20 cellular contexts compared by ENCODE assay signal in genomic region chr6:43481075-43481474, GRCh38. TPM values are rescaled to one million over a fixed set of nuclear protein-coding genes. Genes with fewer than 3 reads are reported as not detected.
DNase-seq lines count a peak whose midpoint lies in the region; ATAC-seq, FAIRE-seq and TF ChIP-seq lines count a peak whose summit lies in the region.
"Had no signal": no experiment of that assay in that cellular context is flagged by ENCODE, and none has a peak within 500 bp of the region (broad histone marks: within the 10 kb centered on the region; RNA-seq: fewer than 3 reads in every experiment).

No MANE protein-coding gene starts in this region.

- H3K4me1 Mint-ChIP-seq in activated naive CD8-positive, alpha-beta T cell treated with anti-CD3 and anti-CD28 coated beads, Interleukin-2, amount 50 U/mL, for 24 hours, result peaks cover 48% of the 10 kb centered on the region
- peaks cover 37% of the 10 kb centered on the region for H3K4me1 Mint-ChIP-seq in activated naive CD8-positive, alpha-beta T cell treated with anti-CD3 and anti-CD28 coated beads for 36 hours

- peaks cover 5 to 18% (median 13%) of the 10 kb centered on the region in 4 experiments; a peak in 6 of 7 replicates for H3K4me1 ChIP-seq in H1 (replicated peaks in 1 of 4; ENCODE audit: control insufficient read depth in 3 of 4, insufficient read depth in 4 of 4, low read length in 3 of 4)
- peaks cover 0 to 15% of the 10 kb centered on the region in 2 donors for H3K4me1 ChIP-seq in small intestine (ENCODE audit: control insufficient read depth in 2 of 2, insufficient read depth in 1 of 2, low read depth in 1 of 2, low read length in 1 of 2)

- H3K36me3 Mint-ChIP-seq in activated naive CD8-positive, alpha-beta T cell treated with anti-CD3 and anti-CD28 coated beads, Interleukin-2, amount 50 U/mL, for 24 hours (ENCODE audit: low read depth), result peaks cover 4% of the 10 kb centered on the region
- H3K36me3 Mint-ChIP-seq in activated naive CD8-positive, alpha-beta T cell treated with anti-CD3 and anti-CD28 coated beads for 36 hours, result peaks cover 13% of the 10 kb centered on the region
- H3K36me3 Mint-ChIP-seq: activated naive CD4-positive, alpha-beta T cell treated with anti-CD3 and anti-CD28 coated beads, Interleukin-2, amount 50 U/mL, for 24 hours had no signal

- H3K27me3 Mint-ChIP-seq in activated naive CD8-positive, alpha-beta T cell treated with anti-CD3 and anti-CD28 coated beads, Interleukin-2, amount 50 U/mL, for 24 hours, result no peaks in the 10 kb centered on the region
- H3K27me3 Mint-ChIP-seq in activated naive CD8-positive, alpha-beta T cell treated with anti-CD3 and anti-CD28 coated beads for 36 hours, result no peaks in the 10 kb centered on the region
- H3K27me3 Mint-ChIP-seq: activated B cell treated with CpG ODN at 0.5 μM for 24 hours; activated naive CD4-positive, alpha-beta T cell treated with anti-CD3 and anti-CD28 coated beads, Interleukin-2, amount 50 U/mL, for 24 hours; type B pancreatic cell had no signal

- H2AFZ ChIP-seq in H1 (ENCODE audit: low read length), result no peak overlapping the region

- peaks cover 17 to 68% of the 10 kb centered on the region in 2 experiments for H3K79me2 ChIP-seq in H1 (ENCODE audit: control insufficient read depth in 1 of 2, insufficient read depth in 2 of 2, low read length in 2 of 2)

- H3K4me3 Mint-ChIP-seq in activated naive CD8-positive, alpha-beta T cell treated with anti-CD3 and anti-CD28 coated beads, Interleukin-2, amount 50 U/mL, for 24 hours, result no peak overlapping the region
- H3K4me3 Mint-ChIP-seq in activated naive CD8-positive, alpha-beta T cell treated with anti-CD3 and anti-CD28 coated beads for 36 hours, result no peak overlapping the region
- H3K4me3 Mint-ChIP-seq: activated B cell treated with CpG ODN at 0.5 μM for 24 hours; activated naive CD4-positive, alpha-beta T cell treated with anti-CD3 and anti-CD28 coated beads, Interleukin-2, amount 50 U/mL, for 24 hours; HFFc6 had no signal

- H4K91ac ChIP-seq in H1 (replicated peaks; ENCODE audit: insufficient read length, low read length), result no peak overlapping the region

- no peak overlapping the region for H2AK5ac ChIP-seq in H1 (ENCODE audit: low read depth, low read length)

- TF ChIP-seq CTCF in H1 (IDR thresholded peaks at IDR 0.05; ENCODE audit: control extremely low read depth in 1 of 3, insufficient read depth in 1 of 3, low read depth in 1 of 3, low read length in 3 of 3), result no peak

- no peak overlapping the region for H2BK120ac ChIP-seq in H1 (replicated peaks; ENCODE audit: low read depth, low read length)

- no peak for ATAC-seq in activated naive CD8-positive, alpha-beta T cell treated with anti-CD3 and anti-CD28 coated beads, Interleukin-2, amount 50 U/mL, for 24 hours
- ATAC-seq in GM21390 (IDR thresholded peaks at IDR 0.05; ENCODE audit: unreplicated experiment), result no peak

- H2BK5ac ChIP-seq in H1 (ENCODE audit: low read depth, low read length), result peak overlapping the region; percentile 61; the same call in 1 of the 2 replicates

- no peaks in the 10 kb centered on the region for H3K27me3 ChIP-seq in H1 (replicated peaks in 1 of 4; ENCODE audit: control insufficient read depth in 3 of 4, extremely low read depth in 1 of 4, insufficient read depth in 3 of 4, low read length in 3 of 4)
- H3K27me3 ChIP-seq in small intestine (ENCODE audit: control insufficient read depth in 2 of 2, insufficient read depth in 2 of 2, low read length in 2 of 2), result no peaks in the 10 kb centered on the region
- H3K27me3 ChIP-seq: dorsolateral prefrontal cortex, ovary had no signal

- H3K79me1 ChIP-seq in H1 (ENCODE audit: low read depth, low read length), result peaks cover 17% of the 10 kb centered on the region

- H3K4me3 ChIP-seq in H1 (ENCODE audit: extremely low read depth in 1 of 4, insufficient read depth in 2 of 4, low read depth in 3 of 4, low read length in 4 of 4) (no peak overlapping the region), small intestine (ENCODE audit: low read depth in 1 of 2, low read length in 2 of 2) (no peak overlapping the region)
- H3K4me3 ChIP-seq: dorsolateral prefrontal cortex, ovary had no signal

- no peak overlapping the region for H2BK12ac ChIP-seq in H1 (ENCODE audit: low read depth, low read length)

- H3K27ac Mint-ChIP-seq in activated naive CD8-positive, alpha-beta T cell treated with anti-CD3 and anti-CD28 coated beads, Interleukin-2, amount 50 U/mL, for 24 hours, result peak overlapping the region; percentile 11
- H3K27ac Mint-ChIP-seq in activated naive CD8-positive, alpha-beta T cell treated with anti-CD3 and anti-CD28 coated beads for 36 hours, result no peak overlapping the region
- H3K27ac Mint-ChIP-seq: activated B cell treated with CpG ODN at 0.5 μM for 24 hours; activated naive CD4-positive, alpha-beta T cell treated with anti-CD3 and anti-CD28 coated beads, Interleukin-2, amount 50 U/mL, for 24 hours; HFFc6 had no signal

- H3K18ac ChIP-seq in H1 (ENCODE audit: extremely low read depth, low read length), result 0 out of 2 replicates have a peak overlapping the region, but pooled peaks have one; percentile 9

- peaks cover 4% of the 10 kb centered on the region; the same call in 1 of the 2 replicates for H3K23me2 ChIP-seq in H1 (ENCODE audit: low read depth, low read length)

- H3K56ac ChIP-seq in H1 (replicated peaks; ENCODE audit: insufficient read length, low read depth, low read length), result no peak overlapping the region

- no peak for DNase-seq in activated naive CD8-positive, alpha-beta T cell treated with anti-CD3 and anti-CD28 coated beads, Interleukin-2, amount 50 U/mL, for 24 hours
- no peak for DNase-seq in activated naive CD8-positive, alpha-beta T cell treated with anti-CD3 and anti-CD28 coated beads for 36 hours
- DNase-seq in OCI-M1 (lab: John Stamatoyannopoulos, UW) (peak; percentile 31), H1 (ENCODE audit: low read depth in 1 of 2, low spot score in 2 of 2) (no peak), small intestine (peak; percentile 17), HCEC 1CT (no peak), globus pallidus (ENCODE audit: low spot score) (no peak)
- DNase-seq: activated B cell treated with CpG ODN at 0.5 μM for 24 hours; activated CD8-positive, alpha-beta memory T cell treated with anti-CD3 and anti-CD28 coated beads, Interleukin-2, amount 50 U/mL, for 4 hours; dorsolateral prefrontal cortex; EL; HFFc6; hippocampal formation; ovary; stimulated activated naive CD4-positive, alpha-beta T cell had no signal

- no peak overlapping the region for H2BK15ac ChIP-seq in H1 (ENCODE audit: low read length)

- no peak for TF ChIP-seq EP300 in H1 (IDR thresholded peaks at IDR 0.05; ENCODE audit: borderline replicate concordance in 1 of 2, low read depth in 2 of 2, low read length in 2 of 2)

- H4K8ac ChIP-seq in H1 (ENCODE audit: extremely low read depth, insufficient read depth, low read length), result no peak overlapping the region

- H3K27ac ChIP-seq in H1 (ENCODE audit: low read depth, low read length) (no peak overlapping the region), small intestine (ENCODE audit: low read depth in 1 of 2, low read length in 1 of 2) (peak overlapping the region in 1 of 2 donors; percentile 63)
- H3K27ac ChIP-seq: ovary had no signal

- H3K14ac ChIP-seq in H1 (ENCODE audit: insufficient read length), result no peak overlapping the region

- H4K20me1 ChIP-seq in H1 (replicated peaks in 1 of 2; ENCODE audit: control insufficient read depth in 1 of 2, insufficient read depth in 2 of 2, low read length in 2 of 2), result peaks cover 4 to 5% of the 10 kb centered on the region in 2 experiments

- no peak for TF ChIP-seq POLR2A in H1 (IDR thresholded peaks at IDR 0.05; ENCODE audit: control extremely low read depth in 1 of 2, low read depth in 2 of 2, low read length in 2 of 2)

- H3K23ac ChIP-seq in H1 (ENCODE audit: insufficient read length), result no peak overlapping the region

- WGBS in H1 (ENCODE audit: extremely low coverage in 1 of 2, insufficient coverage in 1 of 2, insufficient read length in 1 of 2, insufficient replicate concordance in 2 of 2, low coverage in 1 of 2, low lambda C conversion rate in 2 of 2, missing lambda C conversion rate in 1 of 2), 2 experiments, result 81% methylated on average over 2 of the region's 2 CpGs; no CpG with 5 or more reads in 1 of the 2 experiments
- 82 to 86% (median 85%) methylated on average over 2 of the region's 2 CpGs for WGBS in small intestine, 3 donors

- peak overlapping the region in 1 of 2 experiments; percentile 35; a peak in 1 of 4 replicates for H3K4me2 ChIP-seq in H1 (ENCODE audit: insufficient read depth in 1 of 2, low read depth in 2 of 2, low read length in 2 of 2)

- H3K9me3 ChIP-seq in H1 (ENCODE audit: insufficient read depth in 2 of 2, low read depth in 1 of 2, low read length in 1 of 2), result no peaks in the 10 kb centered on the region
- no peaks in the 10 kb centered on the region for H3K9me3 ChIP-seq in small intestine (ENCODE audit: control insufficient read depth, low read depth)
- H3K9me3 ChIP-seq: ovary had no signal

- H3K36me3 ChIP-seq in H1 (ENCODE audit: control insufficient read depth in 2 of 4, insufficient read depth in 4 of 4, low read length in 3 of 4), result 0 out of 8 replicates have a peak, but pooled peaks cover 0 to 3% (median 0%) of the 10 kb centered on the region in 4 experiments
- H3K36me3 ChIP-seq in small intestine (ENCODE audit: control insufficient read depth in 2 of 2, insufficient read depth in 2 of 2, low read length in 2 of 2), result no peaks in the 10 kb centered on the region
- H3K36me3 ChIP-seq: ovary had no signal

- no peak overlapping the region for H2BK20ac ChIP-seq in H1 (ENCODE audit: low read length)

- TF ChIP-seq RAD21 in H1 (IDR thresholded peaks at IDR 0.05 in 1 of 2, conservative IDR thresholded peaks at IDR 0.05 in 1 of 2; ENCODE audit: low read depth in 2 of 2, low read length in 2 of 2), result no peak

- H3K9me3 Mint-ChIP-seq in activated naive CD8-positive, alpha-beta T cell treated with anti-CD3 and anti-CD28 coated beads, Interleukin-2, amount 50 U/mL, for 24 hours, result no peaks in the 10 kb centered on the region
- H3K9me3 Mint-ChIP-seq in activated naive CD8-positive, alpha-beta T cell treated with anti-CD3 and anti-CD28 coated beads for 36 hours, result no peaks in the 10 kb centered on the region
- H3K9me3 Mint-ChIP-seq: activated B cell treated with CpG ODN at 0.5 μM for 24 hours; activated naive CD4-positive, alpha-beta T cell treated with anti-CD3 and anti-CD28 coated beads, Interleukin-2, amount 50 U/mL, for 24 hours; HFFc6; type B pancreatic cell had no signal

- H3K4ac ChIP-seq in H1 (replicated peaks; ENCODE audit: insufficient read length, low read depth, low read length), result peak overlapping the region; percentile 70

- H4K5ac ChIP-seq in H1 (ENCODE audit: insufficient read length, low read depth, low read length), result no peak overlapping the region

- H3K9ac ChIP-seq in H1 (replicated peaks in 1 of 4; ENCODE audit: extremely low read depth in 1 of 4, low read depth in 3 of 4, low read length in 3 of 4), result peak overlapping the region in 1 of 4 experiments; percentile 1; a peak in 1 of 7 replicates

- CTCF ChIA-PET in H1 (lab: Charles Lee; ENCODE audit: partially characterized antibody), result interaction anchor here (31.7 to 32.9 kb wide), 2 partner anchors 20 to 25 kb away, joined by 495 to 536 read pairs; partner anchors contain the start of genes DLK2 and LRRC73

- FAIRE-seq in H1 (lab: Jason Lieb, UNC) (no peak), small intestine (lab: Jason Lieb, UNC) (no peak)
- FAIRE-seq: RCC 7860 had no signal

- POLR2A ChIA-PET in H1 (lab: Charles Lee; ENCODE audit: partially characterized antibody), result interaction anchor here (1.0 to 2.3 kb wide), 6 partner anchors 8 to 46 kb away, joined by 3 to 19 read pairs (median 6); no protein-coding TSS in a partner anchor

RNA-seq across cellular contexts. Expression of gene TJAP1, which starts 3.7 kb away (rescaled TPM):
- total RNA-seq in activated naive CD8-positive, alpha-beta T cell treated with anti-CD3 and anti-CD28 coated beads for 36 hours, result 10 to 100 TPM; 36.5 to 37.2 TPM
- 36.8 and 40.4 TPM in 2 replicates for total RNA-seq in H1 (2021; fragmentation: NEBNext Ultra II Directional; extraction: Animal tissue kit (Norgen Biotek cat#: 25700))
- 30.7 and 50.1 TPM in 2 replicates for polyA plus RNA-seq in H1 (2011; rRNA removed)
- 31.0 TPM for polyA plus RNA-seq in H1 (2011; cell fraction: cytosol; rRNA removed)
- 80.4 TPM for polyA plus RNA-seq in H1 (2011; cell fraction: nucleus; rRNA removed)
- polyA plus RNA-seq in H1 (2012, experiment 1 of 2), result 25.7 to 35.7 TPM (median 33.7 TPM) in 4 replicates
- 28.5 TPM for polyA plus RNA-seq in H1 (2012, experiment 2 of 2)
- polyA plus RNA-seq in H1 (2013, experiment 1 of 2), result 29.1 TPM
- polyA plus RNA-seq in H1 (2013, experiment 2 of 2), result 26.5 TPM
- polyA minus RNA-seq in H1 (2011; rRNA and poly(A)+ RNA removed), result 15.9 and 17.5 TPM in 2 replicates
- polyA minus RNA-seq in H1 (2011; cell fraction: cytosol; rRNA and poly(A)+ RNA removed), result 14.8 TPM
- 19.9 TPM for polyA minus RNA-seq in H1 (2011; cell fraction: nucleus; rRNA and poly(A)+ RNA removed)
- 10 to 100 TPM; 17.2 to 30.3 (median 29.3) TPM for polyA plus RNA-seq in small intestine

RNA-seq across cellular contexts. Expression of gene DLK2, which starts 25.7 kb away (rescaled TPM):
- total RNA-seq in activated naive CD8-positive, alpha-beta T cell treated with anti-CD3 and anti-CD28 coated beads for 36 hours, result under 1 TPM; 0.78 to 0.93 TPM
- total RNA-seq in H1 (2021; fragmentation: NEBNext Ultra II Directional; extraction: Animal tissue kit (Norgen Biotek cat#: 25700)), result 0.37 and 0.67 TPM in 2 replicates
- 0.80 and 1.6 TPM in 2 replicates for polyA plus RNA-seq in H1 (2011; rRNA removed)
- 1.0 TPM for polyA plus RNA-seq in H1 (2011; cell fraction: cytosol; rRNA removed)
- polyA plus RNA-seq in H1 (2011; cell fraction: nucleus; rRNA removed), result 1.2 TPM
- polyA plus RNA-seq in H1 (2012, experiment 1 of 2), result 0.25 to 0.88 TPM (median 0.55 TPM) in 4 replicates
- polyA plus RNA-seq in H1 (2012, experiment 2 of 2), result 1.2 TPM
- polyA plus RNA-seq in H1 (2013, experiment 1 of 2), result 0.47 TPM
- 0.37 TPM for polyA plus RNA-seq in H1 (2013, experiment 2 of 2)
- 0.15 and 0.22 TPM in 2 replicates for polyA minus RNA-seq in H1 (2011; rRNA and poly(A)+ RNA removed)
- polyA minus RNA-seq in H1 (2011; cell fraction: cytosol; rRNA and poly(A)+ RNA removed), result not detected
- not detected for polyA minus RNA-seq in H1 (2011; cell fraction: nucleus; rRNA and poly(A)+ RNA removed)
- under 1 TPM in 1 of 3 donors, not detected in 2; 0.72 TPM for polyA plus RNA-seq in small intestine
- total RNA-seq: NCI-H460 had no signal

RNA-seq across cellular contexts. Expression of gene LRRC73, which starts 29.1 kb away (rescaled TPM):
- under 1 TPM; 0.10 TPM for total RNA-seq in activated naive CD8-positive, alpha-beta T cell treated with anti-CD3 and anti-CD28 coated beads for 36 hours
- total RNA-seq in H1 (2021; fragmentation: NEBNext Ultra II Directional; extraction: Animal tissue kit (Norgen Biotek cat#: 25700)), result 0.26 and 0.69 TPM in 2 replicates
- 0.24 and 0.25 TPM in 2 replicates for polyA plus RNA-seq in H1 (2011; rRNA removed)
- 0.22 TPM for polyA plus RNA-seq in H1 (2011; cell fraction: cytosol; rRNA removed)
- 0.21 TPM for polyA plus RNA-seq in H1 (2011; cell fraction: nucleus; rRNA removed)
- 0.15 to 0.60 TPM (median 0.34 TPM) in 4 replicates for polyA plus RNA-seq in H1 (2012, experiment 1 of 2)
- 0.45 TPM for polyA plus RNA-seq in H1 (2012, experiment 2 of 2)
- polyA plus RNA-seq in H1 (2013, experiment 1 of 2), result 0.24 TPM
- 0.20 TPM for polyA plus RNA-seq in H1 (2013, experiment 2 of 2)
- polyA minus RNA-seq in H1 (2011; rRNA and poly(A)+ RNA removed), result 0.22 TPM in 2 replicates
- polyA minus RNA-seq in H1 (2011; cell fraction: cytosol; rRNA and poly(A)+ RNA removed), result 0.88 TPM
- polyA minus RNA-seq in H1 (2011; cell fraction: nucleus; rRNA and poly(A)+ RNA removed), result 1.1 TPM
- under 1 TPM; 0.22 to 0.54 (median 0.51) TPM for polyA plus RNA-seq in small intestine

RNA-seq across cellular contexts. Expression of gene YIPF3, which starts 35.7 kb away (rescaled TPM):
- total RNA-seq in activated naive CD8-positive, alpha-beta T cell treated with anti-CD3 and anti-CD28 coated beads for 36 hours, result 10 to 100 TPM; 38.1 to 38.2 TPM
- 77.2 and 78.2 TPM in 2 replicates for total RNA-seq in H1 (2021; fragmentation: NEBNext Ultra II Directional; extraction: Animal tissue kit (Norgen Biotek cat#: 25700))
- polyA plus RNA-seq in H1 (2011; rRNA removed), result 225 and 284 TPM in 2 replicates
- 102 TPM for polyA plus RNA-seq in H1 (2011; cell fraction: cytosol; rRNA removed)
- polyA plus RNA-seq in H1 (2011; cell fraction: nucleus; rRNA removed), result 180 TPM
- 60.3 to 108 TPM (median 95.2 TPM) in 4 replicates for polyA plus RNA-seq in H1 (2012, experiment 1 of 2)
- polyA plus RNA-seq in H1 (2012, experiment 2 of 2), result 104 TPM
- 104 TPM for polyA plus RNA-seq in H1 (2013, experiment 1 of 2)
- 125 TPM for polyA plus RNA-seq in H1 (2013, experiment 2 of 2)
- 222 and 265 TPM in 2 replicates for polyA minus RNA-seq in H1 (2011; rRNA and poly(A)+ RNA removed)
- polyA minus RNA-seq in H1 (2011; cell fraction: cytosol; rRNA and poly(A)+ RNA removed), result 35.6 TPM
- polyA minus RNA-seq in H1 (2011; cell fraction: nucleus; rRNA and poly(A)+ RNA removed), result 64.4 TPM
- polyA plus RNA-seq in small intestine, result 10 to 100 TPM; 49.0 to 91.2 (median 52.4) TPM

RNA-seq across cellular contexts. Expression of gene POLR1C, which starts 35.8 kb away (rescaled TPM):
- total RNA-seq in activated naive CD8-positive, alpha-beta T cell treated with anti-CD3 and anti-CD28 coated beads for 36 hours, result 10 to 100 TPM; 87.6 to 99.1 TPM
- total RNA-seq in H1 (2021; fragmentation: NEBNext Ultra II Directional; extraction: Animal tissue kit (Norgen Biotek cat#: 25700)), result 46.9 and 49.6 TPM in 2 replicates
- polyA plus RNA-seq in H1 (2011; rRNA removed) (30.0 and 42.9 TPM in 2 replicates), small intestine (10 to 100 TPM in 2 of 3 donors, 1 to 10 TPM in 1; 10.0 to 38.7 (median 12.7) TPM)
- 54.2 TPM for polyA plus RNA-seq in H1 (2011; cell fraction: cytosol; rRNA removed)
- polyA plus RNA-seq in H1 (2011; cell fraction: nucleus; rRNA removed), result 51.8 TPM
- polyA plus RNA-seq in H1 (2012, experiment 1 of 2), result 54.6 to 78.8 TPM (median 68.8 TPM) in 4 replicates
- polyA plus RNA-seq in H1 (2012, experiment 2 of 2), result 25.7 TPM
- polyA plus RNA-seq in H1 (2013, experiment 1 of 2), result 31.6 TPM
- 28.6 TPM for polyA plus RNA-seq in H1 (2013, experiment 2 of 2)
- polyA minus RNA-seq in H1 (2011; rRNA and poly(A)+ RNA removed), result 65.4 and 67.9 TPM in 2 replicates
- 16.7 TPM for polyA minus RNA-seq in H1 (2011; cell fraction: cytosol; rRNA and poly(A)+ RNA removed)
- 23.0 TPM for polyA minus RNA-seq in H1 (2011; cell fraction: nucleus; rRNA and poly(A)+ RNA removed)

Comparison
In these comparisons a context has a peak if more than half of its experiments do, and no peak if none do; other contexts are left out.
1. DNase-seq: peak in OCI-M1 (single experiment) and small intestine (single experiment); none in activated naive CD8-positive, alpha-beta T cell treated with anti-CD3 and anti-CD28 coated beads, Interleukin-2, amount 50 U/mL, for 24 hours (single experiment), activated naive CD8-positive, alpha-beta T cell treated with anti-CD3 and anti-CD28 coated beads for 36 hours (single experiment), H1 (0 of 2), HCEC 1CT (single experiment) and globus pallidus (single experiment).